Comparison of ENCODE assay signal across 33 cellular contexts in the genomic region with DNA sequence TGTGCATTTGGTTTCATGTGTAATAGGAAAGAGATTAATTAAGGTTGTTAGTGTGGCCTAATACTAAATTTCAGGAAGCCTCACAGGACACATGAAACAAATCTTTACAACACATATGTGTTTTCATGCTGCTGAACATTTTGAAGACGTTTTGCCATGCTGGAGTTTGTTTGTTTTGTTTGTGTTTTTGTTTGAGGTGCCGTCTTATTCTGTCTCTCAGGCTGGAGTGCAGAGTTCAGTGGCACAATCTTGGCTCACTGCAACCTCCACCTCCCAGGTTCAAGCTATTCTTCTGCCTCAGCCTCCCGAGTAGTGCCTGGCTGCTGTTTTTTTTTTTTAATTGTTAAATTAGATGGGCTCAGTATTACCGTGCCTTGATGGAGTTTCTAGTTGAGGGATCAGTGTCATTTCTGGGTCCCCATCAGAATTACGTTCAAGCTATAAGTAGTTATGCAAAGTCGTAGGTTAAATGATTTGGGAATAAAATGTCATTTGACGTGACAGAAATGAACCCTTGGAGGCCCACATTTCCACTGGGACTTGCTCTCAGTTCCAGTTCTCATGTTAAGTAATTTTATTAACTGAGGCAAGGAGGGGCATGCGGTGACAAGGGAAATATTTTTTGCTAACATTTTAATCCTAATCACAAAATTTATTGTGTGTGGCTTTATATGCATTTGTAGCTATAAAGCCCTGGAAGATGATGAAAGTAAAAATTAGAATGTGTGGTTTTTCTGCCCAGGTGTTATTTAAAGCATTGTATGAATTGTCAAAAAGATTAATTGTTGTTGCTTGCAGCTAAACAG.
"Had no signal": no experiment of that assay in that cellular context is flagged by ENCODE, and none has a peak within 500 bp of the region (broad histone marks: within the 10 kb centered on the region; RNA-seq: fewer than 3 reads in every experiment).

No MANE protein-coding gene starts in this region.

- H3K4me3 Mint-ChIP-seq: activated B cell treated with CpG ODN at 0.5 μM for 24 hours; activated CD4-positive, alpha-beta memory T cell treated with anti-CD3 and anti-CD28 coated beads for 36 hours; activated CD8-positive, alpha-beta memory T cell treated with anti-CD3 and anti-CD28 coated beads, Interleukin-2, amount 10 ng/mL, durations not matched to agents 7 days and 5 days; activated naive CD4-positive, alpha-beta T cell treated with anti-CD3 and anti-CD28 coated beads, Interleukin-2, amount 10 ng/mL, durations not matched to agents 7 days and 5 days; activated naive CD8-positive, alpha-beta T cell; activated naive CD8-positive, alpha-beta T cell treated with anti-CD3 and anti-CD28 coated beads, Interleukin-2, amount 50 U/mL, for 24 hours; T-helper 1 cell treated with Interleukin-12 subunit alpha and Interleukin-12 subunit beta and Interleukin-4 antibody, amounts not matched to agents 30 μg/mL and 1 μg/mL, for 36 hours; T-helper 2 cell treated with Interferon-gamma antibody and Interleukin-4, amounts not matched to agents 5 μg/mL and 100 μg/mL, for 36 hours had no signal

- DNase-seq: activated B cell treated with CpG ODN at 0.5 μM for 24 hours; activated CD4-positive, alpha-beta memory T cell treated with anti-CD3 and anti-CD28 coated beads for 36 hours; activated CD4-positive, alpha-beta T cell treated with anti-CD3 and anti-CD28 coated beads for 4 hours; activated CD4-positive, alpha-beta T cell treated with anti-CD3 and anti-CD28 coated beads, Interleukin-2, amount 50 U/mL, for 1 hour; activated CD4-positive, CD25-positive, alpha-beta regulatory T cell treated with anti-CD3 and anti-CD28 coated beads, Interleukin-2, amount 50 U/mL, for 72 hours; activated CD8-positive, alpha-beta memory T cell treated with anti-CD3 and anti-CD28 coated beads for 24 hours; activated CD8-positive, alpha-beta memory T cell treated with anti-CD3 and anti-CD28 coated beads, Interleukin-2, amount 10 ng/mL, durations not matched to agents 7 days and 5 days; activated CD8-positive, alpha-beta memory T cell treated with anti-CD3 and anti-CD28 coated beads, Interleukin-2, amount 50 U/mL, for 48 hours; activated effector memory CD4-positive, alpha-beta T cell treated with Interleukin-2 at 50 U/mL for 16 hours; activated naive CD4-positive, alpha-beta T cell treated with anti-CD3 and anti-CD28 coated beads, Interleukin-2, amount 10 ng/mL, durations not matched to agents 7 days and 5 days; activated naive CD8-positive, alpha-beta T cell treated with anti-CD3 and anti-CD28 coated beads, Interleukin-2, amount 50 U/mL, for 24 hours; activated T-cell treated with anti-CD3 and anti-CD28 coated beads, Interleukin-2, amount 50 U/mL, for 48 hours; anterior cingulate cortex; central memory CD4-positive, alpha-beta T cell; Kasumi-1; MG63; NCI-H1048; NCI-H1105 treated with DMSO at 0.1 percent for 48 hours; NCI-H1436; NCI-H1694; NCI-H1930; NCI-H2227 treated with DMSO at 0.1 percent for 48 hours; NCI-H446 treated with DMSO at 0.1 percent for 48 hours; NCI-H524; SHP77 treated with DMSO at 0.1 percent for 48 hours; SK-N-SH had no signal

- H3K9me3 Mint-ChIP-seq: activated B cell treated with CpG ODN at 0.5 μM for 24 hours; activated CD4-positive, alpha-beta memory T cell treated with anti-CD3 and anti-CD28 coated beads for 36 hours; activated naive CD4-positive, alpha-beta T cell treated with anti-CD3 and anti-CD28 coated beads, Interleukin-2, amount 10 ng/mL, durations not matched to agents 7 days and 5 days; activated naive CD8-positive, alpha-beta T cell treated with anti-CD3 and anti-CD28 coated beads, Interleukin-2, amount 50 U/mL, for 24 hours; brain; T-helper 1 cell treated with Interleukin-12 subunit alpha and Interleukin-12 subunit beta and Interleukin-4 antibody, amounts not matched to agents 30 μg/mL and 1 μg/mL, for 36 hours; T-helper 2 cell treated with Interferon-gamma antibody and Interleukin-4, amounts not matched to agents 5 μg/mL and 100 μg/mL, for 36 hours had no signal

- H3K4me2 ChIP-seq: SK-N-SH had no signal

- H3K4me1 ChIP-seq: SJSA1 had no signal

- H3K27ac Mint-ChIP-seq: activated B cell treated with CpG ODN at 0.5 μM for 24 hours; activated CD4-positive, alpha-beta memory T cell treated with anti-CD3 and anti-CD28 coated beads for 36 hours; activated CD8-positive, alpha-beta memory T cell treated with anti-CD3 and anti-CD28 coated beads, Interleukin-2, amount 10 ng/mL, durations not matched to agents 7 days and 5 days; activated naive CD4-positive, alpha-beta T cell treated with anti-CD3 and anti-CD28 coated beads, Interleukin-2, amount 10 ng/mL, durations not matched to agents 7 days and 5 days; activated naive CD8-positive, alpha-beta T cell; activated naive CD8-positive, alpha-beta T cell treated with anti-CD3 and anti-CD28 coated beads, Interleukin-2, amount 50 U/mL, for 24 hours; T-helper 1 cell treated with Interleukin-12 subunit alpha and Interleukin-12 subunit beta and Interleukin-4 antibody, amounts not matched to agents 30 μg/mL and 1 μg/mL, for 36 hours; T-helper 2 cell treated with Interferon-gamma antibody and Interleukin-4, amounts not matched to agents 5 μg/mL and 100 μg/mL, for 36 hours had no signal

- H3K9me3 ChIP-seq: MG63, SJSA1, SK-N-SH had no signal

- H3K4me3 ChIP-seq: MG63, SJSA1 had no signal

- H3K9ac ChIP-seq: SK-N-SH had no signal

- H3K9me2 ChIP-seq: SK-N-SH had no signal

- H3K27ac ChIP-seq: SJSA1 had no signal

- H3K27me3 ChIP-seq: MG63 had no signal

- H3K36me3 Mint-ChIP-seq: activated CD4-positive, alpha-beta memory T cell treated with anti-CD3 and anti-CD28 coated beads for 36 hours; activated CD8-positive, alpha-beta memory T cell treated with anti-CD3 and anti-CD28 coated beads, Interleukin-2, amount 10 ng/mL, durations not matched to agents 7 days and 5 days; activated naive CD4-positive, alpha-beta T cell treated with anti-CD3 and anti-CD28 coated beads, Interleukin-2, amount 10 ng/mL, durations not matched to agents 7 days and 5 days; brain had no signal

- H3K4me1 Mint-ChIP-seq: activated B cell treated with CpG ODN at 0.5 μM for 24 hours; activated naive CD8-positive, alpha-beta T cell treated with anti-CD3 and anti-CD28 coated beads, Interleukin-2, amount 50 U/mL, for 24 hours had no signal

- H3K36me3 ChIP-seq: MG63, SJSA1 had no signal

- FAIRE-seq: bronchial epithelial cell, TTC549 had no signal

- H3K27me3 Mint-ChIP-seq: activated B cell treated with CpG ODN at 0.5 μM for 24 hours; activated CD4-positive, alpha-beta memory T cell treated with anti-CD3 and anti-CD28 coated beads for 36 hours; activated naive CD4-positive, alpha-beta T cell treated with anti-CD3 and anti-CD28 coated beads, Interleukin-2, amount 10 ng/mL, durations not matched to agents 7 days and 5 days; activated naive CD8-positive, alpha-beta T cell; activated naive CD8-positive, alpha-beta T cell treated with anti-CD3 and anti-CD28 coated beads, Interleukin-2, amount 50 U/mL, for 24 hours had no signal
